In genomic region chr2:239778042-239778811, GRCh38 we compare ENCODE assay signal across 21 cellular contexts.
A peak's percentile ranks its signal among the peaks of the same experiment; 100 is the strongest.
DNase-seq lines count a peak whose midpoint lies in the region; ATAC-seq, FAIRE-seq and TF ChIP-seq lines count a peak whose summit lies in the region.
"Had no signal": no experiment of that assay in that cellular context is flagged by ENCODE, and none has a peak within 500 bp of the region (broad histone marks: within the 10 kb centered on the region; RNA-seq: fewer than 3 reads in every experiment).

No MANE protein-coding gene starts in this region.

- H3K36me3 ChIP-seq in HepG2 (replicated peaks in 1 of 2; ENCODE audit: control insufficient read depth in 1 of 2, insufficient read depth in 2 of 2, low read length in 2 of 2) (no peaks in the 10 kb centered on the region), kidney (ENCODE audit: control insufficient read depth in 1 of 2, insufficient read depth in 2 of 2, low read length in 2 of 2) (no peaks in the 10 kb centered on the region)
- H3K36me3 ChIP-seq: tibial nerve had no signal

- no peak for TF ChIP-seq EP300 in HepG2 (IDR thresholded peaks at IDR 0.05; ENCODE audit: low read depth in 2 of 2, low read length in 2 of 2)
- no peak for TF ChIP-seq EP300 in HepG2 (CRISPR knock-in tag; IDR thresholded peaks at IDR 0.05; ENCODE audit: borderline replicate concordance)

- no peak overlapping the region for H3K4me2 ChIP-seq in HepG2 (ENCODE audit: low read depth, low read length)

- no peak overlapping the region for H3K4me3 Mint-ChIP-seq in activated CD8-positive, alpha-beta memory T cell treated with anti-CD3 and anti-CD28 coated beads, Interleukin-2, amount 10 ng/mL, durations not matched to agents 7 days and 5 days
- no peak overlapping the region for H3K4me3 Mint-ChIP-seq in type B pancreatic cell
- H3K4me3 Mint-ChIP-seq: T-helper 17 cell had no signal

- no peaks in the 10 kb centered on the region for H3K4me1 Mint-ChIP-seq in activated CD8-positive, alpha-beta memory T cell treated with anti-CD3 and anti-CD28 coated beads, Interleukin-2, amount 10 ng/mL, durations not matched to agents 7 days and 5 days
- peaks cover 10% of the 10 kb centered on the region for H3K4me1 Mint-ChIP-seq in type B pancreatic cell (ENCODE audit: unreplicated experiment)

- POLR2A ChIA-PET in HepG2 (lab: Yijun Ruan, JAX) = no interaction called here

- no peak for TF ChIP-seq RAD21 in HepG2 (CRISPR knock-in tag; IDR thresholded peaks at IDR 0.05)

- peaks cover 23 to 86% of the 10 kb centered on the region in 2 experiments; a peak in 4 of 5 replicates for H3K27me3 ChIP-seq in HepG2 (ENCODE audit: control insufficient read depth in 1 of 2, insufficient read depth in 2 of 2, low read length in 2 of 2)

- H3K36me3 Mint-ChIP-seq in activated CD8-positive, alpha-beta memory T cell treated with anti-CD3 and anti-CD28 coated beads, Interleukin-2, amount 10 ng/mL, durations not matched to agents 7 days and 5 days = no peaks in the 10 kb centered on the region
- H3K36me3 Mint-ChIP-seq in type B pancreatic cell = no peaks in the 10 kb centered on the region

- no peaks in the 10 kb centered on the region for H3K9me3 ChIP-seq in HepG2 (ENCODE audit: low read length)
- H3K9me3 ChIP-seq in kidney (ENCODE audit: control insufficient read depth in 1 of 2, low read length in 2 of 2) = no peaks in the 10 kb centered on the region

- H3K27ac ChIP-seq in HepG2 (ENCODE audit: extremely low read length, insufficient read depth, low read length) = no peak overlapping the region
- no peak overlapping the region for H3K27ac ChIP-seq in kidney (ENCODE audit: low read depth in 2 of 2, low read length in 2 of 2)
- H3K27ac ChIP-seq: C4-2B, SK-N-MC, tibial nerve had no signal

- FAIRE-seq in HepG2 (lab: Jason Lieb, UNC) (no peak), kidney (lab: Jason Lieb, UNC) (no peak)
- FAIRE-seq: G401.6, GM18507 had no signal

- H3K4me3 ChIP-seq in HepG2 (replicated peaks in 1 of 3; ENCODE audit: insufficient read depth in 1 of 3, low read depth in 2 of 3, low read length in 3 of 3) (no peak overlapping the region), kidney (ENCODE audit: low read length in 2 of 2) (no peak overlapping the region)
- H3K4me3 ChIP-seq: SK-N-MC, tibial nerve had no signal

- H4K20me1 ChIP-seq in HepG2 (ENCODE audit: insufficient read depth, low read length) = no peaks in the 10 kb centered on the region

- peaks cover 3% of the 10 kb centered on the region for H3K27me3 Mint-ChIP-seq in activated CD8-positive, alpha-beta memory T cell treated with anti-CD3 and anti-CD28 coated beads, Interleukin-2, amount 10 ng/mL, durations not matched to agents 7 days and 5 days
- H3K27me3 Mint-ChIP-seq in type B pancreatic cell = peaks cover 29% of the 10 kb centered on the region

- DNase-seq in activated CD8-positive, alpha-beta memory T cell treated with anti-CD3 and anti-CD28 coated beads, Interleukin-2, amount 10 ng/mL, durations not matched to agents 7 days and 5 days = peak; percentile 31
- DNase-seq in activated CD8-positive, alpha-beta memory T cell treated with anti-CD3 and anti-CD28 coated beads for 24 hours = no peak
- DNase-seq in NCI-H345 (lab: John Stamatoyannopoulos, UW) (peak; percentile 26), HepG2 (ENCODE audit: low spot score) (no peak), type B pancreatic cell (ENCODE audit: extremely low spot score, unreplicated experiment) (peak; percentile 65), kidney (no peak), NCI-H226 (no peak)
- DNase-seq in activated naive CD4-positive, alpha-beta T cell treated with anti-CD3 and anti-CD28 coated beads, Interleukin-2, amount 50 U/mL, for 16 hours = no peak
- DNase-seq: activated CD4-positive, alpha-beta T cell treated with anti-CD3 and anti-CD28 coated beads for 48 hours; amniotic stem cell; DMS 273 treated with DMSO at 0.1 percent for 48 hours; kidney glomerular epithelial cell; NCI-H2029; stimulated activated CD4-positive, alpha-beta T cell treated with anti-CD3 and anti-CD28 coated beads, Interleukin-4, amount 100 ng/mL, for 24 hours; stimulated activated naive CD4-positive, alpha-beta T cell treated with Interleukin-2 at 50 U/mL for 16 hours; T-helper 17 cell had no signal

- no peak for TF ChIP-seq POLR2A in HepG2 (IDR thresholded peaks at IDR 0.05; ENCODE audit: insufficient read depth in 1 of 2, low read depth in 2 of 2, low read length in 2 of 2)

- 14% methylated on average over 13 of the region's 25 CpGs for WGBS in HepG2 (ENCODE audit: low lambda C conversion rate)

- intact Hi-C loops in HepG2 (cut with micrococcal nuclease; ENCODE audit: unreplicated experiment) = no loop called here
- intact Hi-C loops in kidney (cut with DNase I) = no loop called here

- CTCF ChIA-PET in activated CD8-positive, alpha-beta memory T cell treated with anti-CD3 and anti-CD28 coated beads, Interleukin-2, amount 10 ng/mL, durations not matched to agents 7 days and 5 days (lab: Charles Lee) = no interaction called here
- CTCF ChIA-PET in HepG2 (lab: Yijun Ruan, JAX; ENCODE audit: low intra/inter-chr PET ratio, low total read pairs) = no interaction called here

- H2AFZ ChIP-seq in HepG2 (ENCODE audit: low read length) = no peak overlapping the region

- BruUV-seq in HepG2 (replicated peaks; lab: Mats Ljungman, UMichigan) = no TSS peak

- H3K9me3 Mint-ChIP-seq in activated CD8-positive, alpha-beta memory T cell treated with anti-CD3 and anti-CD28 coated beads, Interleukin-2, amount 10 ng/mL, durations not matched to agents 7 days and 5 days (ENCODE audit: low read depth) = no peaks in the 10 kb centered on the region
- no peaks in the 10 kb centered on the region for H3K9me3 Mint-ChIP-seq in type B pancreatic cell

- no peaks in the 10 kb centered on the region for H3K4me1 ChIP-seq in HepG2 (ENCODE audit: insufficient read depth, low read length)
- no peaks in the 10 kb centered on the region for H3K4me1 ChIP-seq in kidney (ENCODE audit: control insufficient read depth in 1 of 2, insufficient read depth in 1 of 2, low read depth in 1 of 2, low read length in 2 of 2)

- in situ Hi-C loops in HepG2 (cut with HindIII; ENCODE audit: extremely low pct_ligation_motif_present, low pct_unique_long_range_greater_than_20kb) = no loop called here

- H3K79me2 ChIP-seq in HepG2 (ENCODE audit: insufficient read depth, low read length) = no peaks in the 10 kb centered on the region

- no peak for TF ChIP-seq CTCF in HepG2 (CRISPR knock-in tag; IDR thresholded peaks at IDR 0.05)
- no peak for TF ChIP-seq CTCF in type B pancreatic cell (conservative IDR thresholded peaks at IDR 0.05)
- no peak for TF ChIP-seq CTCF in kidney (IDR thresholded peaks at IDR 0.05; ENCODE audit: borderline replicate concordance, extremely low read depth, insufficient read depth)

- no peak for ATAC-seq in activated CD8-positive, alpha-beta memory T cell treated with anti-CD3 and anti-CD28 coated beads, Interleukin-2, amount 10 ng/mL, durations not matched to agents 7 days and 5 days
- no peak; the same call in 2 of the 3 replicates for ATAC-seq in HepG2
- ATAC-seq: T-helper 17 cell had no signal

- H3K9ac ChIP-seq in HepG2 (ENCODE audit: insufficient read depth, low read depth, low read length) = no peak overlapping the region
- no peak overlapping the region for H3K9ac ChIP-seq in kidney (ENCODE audit: low read length in 2 of 2)

- no peak overlapping the region for H3K27ac Mint-ChIP-seq in activated CD8-positive, alpha-beta memory T cell treated with anti-CD3 and anti-CD28 coated beads, Interleukin-2, amount 10 ng/mL, durations not matched to agents 7 days and 5 days
- no peak overlapping the region for H3K27ac Mint-ChIP-seq in type B pancreatic cell
- H3K27ac Mint-ChIP-seq: T-helper 17 cell had no signal

TF ChIP-seq in HepG2, 621 proteins besides CTCF, POLR2A, EP300 and RAD21:
- TF ChIP-seq ZBTB7A (CRISPR knock-in tag; IDR thresholded peaks at IDR 0.05) (no peak), EZH2 (conservative IDR thresholded peaks at IDR 0.05; ENCODE audit: low read depth, low read length) (0 out of 2 replicates have a peak, but pooled peaks have one; percentile 52), NFATC3 (CRISPR knock-in tag; IDR thresholded peaks at IDR 0.05) (no peak), ZNF644 (CRISPR knock-in tag; IDR thresholded peaks at IDR 0.05; ENCODE audit: low read depth) (no peak), PPARG (CRISPR knock-in tag; conservative IDR thresholded peaks at IDR 0.05) (no peak), ZNF614 (CRISPR knock-in tag; IDR thresholded peaks at IDR 0.05; ENCODE audit: borderline replicate concordance) (no peak), ZNF292 (CRISPR knock-in tag; IDR thresholded peaks at IDR 0.05; ENCODE audit: borderline replicate concordance, low read depth) (no peak), ZBED4 (CRISPR knock-in tag; IDR thresholded peaks at IDR 0.05; ENCODE audit: borderline replicate concordance) (no peak)
TF ChIP-seq in HepG2: peak in this region for 1.

Comparison
In these comparisons a context has a peak if more than half of its experiments do, and no peak if none do; other contexts are left out.
1. DNase-seq: peak in activated CD8-positive, alpha-beta memory T cell treated with anti-CD3 and anti-CD28 coated beads, Interleukin-2, amount 10 ng/mL, durations not matched to agents 7 days and 5 days (single experiment), NCI-H345 (single experiment) and type B pancreatic cell (single experiment); none in activated CD8-positive, alpha-beta memory T cell treated with anti-CD3 and anti-CD28 coated beads for 24 hours (single experiment), HepG2 (single experiment), kidney (single experiment), NCI-H226 (single experiment) and activated naive CD4-positive, alpha-beta T cell treated with anti-CD3 and anti-CD28 coated beads, Interleukin-2, amount 50 U/mL, for 16 hours (single experiment).